9 cellular contexts compared by ENCODE assay signal in genomic region chr5:173885481-173886010, GRCh38. TPM values are rescaled to one million over a fixed set of nuclear protein-coding genes. Genes with fewer than 3 reads are reported as not detected.
DNase-seq lines count a peak whose midpoint lies in the region; ATAC-seq and TF ChIP-seq lines count a peak whose summit lies in the region.
"Had no signal": no experiment of that assay in that cellular context is flagged by ENCODE, and none has a peak within 500 bp of the region (broad histone marks: within the 10 kb centered on the region; RNA-seq: fewer than 3 reads in every experiment).

No MANE protein-coding gene starts in this region.

- peaks cover 27% of the 10 kb centered on the region for H3K4me1 ChIP-seq in Caco-2
- peaks cover 2% of the 10 kb centered on the region for H3K4me1 ChIP-seq in ovary (ENCODE audit: insufficient read depth)

- DNase-seq in Caco-2: peak; percentile 73 to 81
- DNase-seq in Kasumi-1 (lab: John Stamatoyannopoulos, UW): peak; percentile 16 to 31
- peak; percentile 55 for DNase-seq in naive B cell
- no peak for DNase-seq in DMS114 treated with DMSO at 0.1 percent for 48 hours (lab: John Stamatoyannopoulos, UW; ENCODE audit: unreplicated experiment)
- no peak for DNase-seq in NK-92 (lab: John Stamatoyannopoulos, UW; ENCODE audit: unreplicated experiment)
- no peak for DNase-seq in ovary
- DNase-seq: heart left ventricle had no signal

- H3K27me3 Mint-ChIP-seq in Caco-2 (ENCODE audit: insufficient read depth, unreplicated experiment): no peaks in the 10 kb centered on the region
- H3K27me3 Mint-ChIP-seq in activated naive CD8-positive, alpha-beta T cell: no peaks in the 10 kb centered on the region
- H3K27me3 Mint-ChIP-seq in naive B cell: no peaks in the 10 kb centered on the region

- BruUV-seq in Caco-2 (replicated peaks; lab: Mats Ljungman, UMichigan): no TSS peak

- ATAC-seq in naive B cell (ENCODE audit: low read depth in 2 of 2) (peak in 1 of 2 donors; percentile 5), HG02678 (IDR thresholded peaks at IDR 0.05; ENCODE audit: unreplicated experiment) (no peak)
- ATAC-seq: heart left ventricle had no signal

- CTCF ChIA-PET in Caco-2 (lab: Charles Lee): interaction anchor here (0.6 to 1.5 kb wide), 7 partner anchors 17 to 269 kb away, joined by 3 to 6 read pairs (median 4); partner anchors contain the start of gene BOD1

- POLR2A ChIA-PET in Caco-2 (lab: Charles Lee): interaction anchor here (0.6 to 1.5 kb wide), 4 partner anchors 12 to 270 kb away, joined by 3 read pairs; partner anchors contain the start of gene BOD1

- TF ChIP-seq CTCF in Caco-2 (IDR thresholded peaks at IDR 0.05; ENCODE audit: insufficient read depth in 1 of 2, low read depth in 1 of 2, low read length in 1 of 2, severe bottlenecking in 1 of 2, unreplicated experiment in 1 of 2) (peak in 1 of 2 experiments; percentile 31), ovary (IDR thresholded peaks at IDR 0.05) (no peak)

- H3K4me1 Mint-ChIP-seq in Caco-2 (ENCODE audit: low read depth, unreplicated experiment) (peaks cover 43% of the 10 kb centered on the region), naive B cell (peaks cover 55 to 65% (median 59%) of the 10 kb centered on the region in 3 donors)
- peaks cover 60% of the 10 kb centered on the region for H3K4me1 Mint-ChIP-seq in activated naive CD8-positive, alpha-beta T cell (ENCODE audit: low read depth)

- H3K27ac ChIP-seq in ovary: no peak overlapping the region

- intact Hi-C loops in Caco-2 (cut with micrococcal nuclease; ENCODE audit: unreplicated experiment) (loop anchor here (1.0 kb wide), 5 partner anchors 13 to 266 kb away; no protein-coding TSS in a partner anchor), ovary (cut with DNase I) (no loop called here)

- 71 to 85% (median 75%) methylated on average over 6 of the region's 6 CpGs for WGBS in ovary, 3 donors

- H3K36me3 ChIP-seq in Caco-2 (ENCODE audit: control insufficient read depth, insufficient read depth, low read length) (no peaks in the 10 kb centered on the region), ovary (no peaks in the 10 kb centered on the region)
- H3K36me3 ChIP-seq: heart left ventricle had no signal

- H3K27me3 ChIP-seq in Caco-2 (replicated peaks; ENCODE audit: control insufficient read depth, insufficient read depth, low read length): no peaks in the 10 kb centered on the region
- no peaks in the 10 kb centered on the region for H3K27me3 ChIP-seq in ovary
- H3K27me3 ChIP-seq: heart left ventricle had no signal

- H3K4me3 ChIP-seq in Caco-2 (ENCODE audit: low read depth, low read length) (no peak overlapping the region), ovary (no peak overlapping the region)
- H3K4me3 ChIP-seq: heart left ventricle had no signal

- TF ChIP-seq EP300 in ovary (IDR thresholded peaks at IDR 0.05): no peak

- H3K27ac Mint-ChIP-seq in Caco-2 (ENCODE audit: unreplicated experiment) (peak overlapping the region; percentile 75), naive B cell (peak overlapping the region; percentile 28 to 95 (median 86))
- peak overlapping the region; percentile 79 for H3K27ac Mint-ChIP-seq in activated naive CD8-positive, alpha-beta T cell

- H3K9me3 ChIP-seq in Caco-2 (no peaks in the 10 kb centered on the region), ovary (no peaks in the 10 kb centered on the region)
- H3K9me3 ChIP-seq: heart left ventricle had no signal

- no peak for TF ChIP-seq POLR2A in ovary (IDR thresholded peaks at IDR 0.05)

- H3K4me3 Mint-ChIP-seq in Caco-2 (ENCODE audit: unreplicated experiment) (peak overlapping the region; percentile 38), naive B cell (peak overlapping the region; percentile 57 to 99 (median 79))
- H3K4me3 Mint-ChIP-seq in activated naive CD8-positive, alpha-beta T cell: peak overlapping the region; percentile 17

- peaks cover 10% of the 10 kb centered on the region for H3K9me3 Mint-ChIP-seq in Caco-2 (ENCODE audit: unreplicated experiment)
- peaks cover 4% of the 10 kb centered on the region for H3K9me3 Mint-ChIP-seq in activated naive CD8-positive, alpha-beta T cell (ENCODE audit: low read depth)
- peaks cover 6 to 16% (median 10%) of the 10 kb centered on the region in 7 donors for H3K9me3 Mint-ChIP-seq in naive B cell

- H3K36me3 Mint-ChIP-seq in Caco-2 (ENCODE audit: insufficient read depth, unreplicated experiment): peaks cover 9% of the 10 kb centered on the region
- peaks cover 3% of the 10 kb centered on the region for H3K36me3 Mint-ChIP-seq in activated naive CD8-positive, alpha-beta T cell
- H3K36me3 Mint-ChIP-seq in naive B cell: peaks cover 0 to 7% of the 10 kb centered on the region in 2 donors

RNA-seq across cellular contexts. Expression of gene CPEB4, which starts 2.6 kb away (rescaled TPM):
- total RNA-seq in Caco-2 (2022) (21.4 and 25.1 TPM in 2 replicates), ovary (10 to 100 TPM; 14.5 to 50.1 (median 23.2) TPM)
- polyA plus RNA-seq in naive B cell (ENCODE audit: low read depth in 6 of 6) (1 to 10 TPM in 5 of 6 donors, not detected in 1; 4.8 to 8.8 (median 6.0) TPM), ovary (10 to 100 TPM in 1 of 2 donors, 1 to 10 TPM in 1; 7.2 to 26.0 TPM)

Comparison
In these comparisons a context has a peak if more than half of its experiments do, and no peak if none do; other contexts are left out.
1. DNase-seq: peak in Caco-2 (2 of 2), Kasumi-1 (2 of 2) and naive B cell (single experiment); none in DMS114 treated with DMSO at 0.1 percent for 48 hours (single experiment), NK-92 (single experiment) and ovary (0 of 5).
2. H3K4me3 Mint-ChIP-seq: peak in every context shown above with its lines; median percentile 79 in naive B cell; 38 in Caco-2; 17 in activated naive CD8-positive, alpha-beta T cell.
3. Peak in every context shown above with its lines, with median percentiles within 50 percentile points of each other: H3K27ac Mint-ChIP-seq.